In genomic region chr5:8473016-8473415, GRCh38 we compare ENCODE assay signal across 34 cellular contexts.
"Had no signal": no experiment of that assay in that cellular context is flagged by ENCODE, and none has a peak within 500 bp of the region (broad histone marks: within the 10 kb centered on the region; RNA-seq: fewer than 3 reads in every experiment).

No MANE protein-coding gene starts in this region.

- H3K4me2 ChIP-seq: KMS-11 had no signal

- H3K4me3 ChIP-seq: MG63 had no signal

- H3K27ac ChIP-seq: KMS-11 had no signal

- H3K36me3 ChIP-seq: MG63 had no signal

- H3K27me3 ChIP-seq: MG63 had no signal

- H3K9ac ChIP-seq: KMS-11 had no signal

- DNase-seq: Karpas-422, Kasumi-1, MG63, MM.1S, MV-4-11, NCI-H1048, NCI-H1092, NCI-H1092 treated with DMSO at 0.1 percent for 48 hours, NCI-H1105, NCI-H1105 treated with DMSO at 0.1 percent for 48 hours, NCI-H1417, NCI-H1417 treated with DMSO at 0.1 percent for 48 hours, NCI-H1436, NCI-H1436 treated with DMSO at 0.1 percent for 48 hours, NCI-H146, NCI-H1694, NCI-H1694 treated with DMSO at 0.1 percent for 48 hours, NCI-H187, NCI-H187 treated with DMSO at 0.1 percent for 48 hours, NCI-H1930, NCI-H2029, NCI-H2029 treated with DMSO at 0.1 percent for 48 hours, NCI-H2081, NCI-H2081 treated with DMSO at 0.1 percent for 48 hours, NCI-H2107, NCI-H2171, NCI-H2171 treated with DMSO at 0.1 percent for 48 hours, NCI-H2227 treated with DMSO at 0.1 percent for 48 hours, NCI-H226, NCI-H345, NCI-H446, NCI-H446 treated with DMSO at 0.1 percent for 48 hours, NCI-H510A had no signal
